In the genomic region with DNA sequence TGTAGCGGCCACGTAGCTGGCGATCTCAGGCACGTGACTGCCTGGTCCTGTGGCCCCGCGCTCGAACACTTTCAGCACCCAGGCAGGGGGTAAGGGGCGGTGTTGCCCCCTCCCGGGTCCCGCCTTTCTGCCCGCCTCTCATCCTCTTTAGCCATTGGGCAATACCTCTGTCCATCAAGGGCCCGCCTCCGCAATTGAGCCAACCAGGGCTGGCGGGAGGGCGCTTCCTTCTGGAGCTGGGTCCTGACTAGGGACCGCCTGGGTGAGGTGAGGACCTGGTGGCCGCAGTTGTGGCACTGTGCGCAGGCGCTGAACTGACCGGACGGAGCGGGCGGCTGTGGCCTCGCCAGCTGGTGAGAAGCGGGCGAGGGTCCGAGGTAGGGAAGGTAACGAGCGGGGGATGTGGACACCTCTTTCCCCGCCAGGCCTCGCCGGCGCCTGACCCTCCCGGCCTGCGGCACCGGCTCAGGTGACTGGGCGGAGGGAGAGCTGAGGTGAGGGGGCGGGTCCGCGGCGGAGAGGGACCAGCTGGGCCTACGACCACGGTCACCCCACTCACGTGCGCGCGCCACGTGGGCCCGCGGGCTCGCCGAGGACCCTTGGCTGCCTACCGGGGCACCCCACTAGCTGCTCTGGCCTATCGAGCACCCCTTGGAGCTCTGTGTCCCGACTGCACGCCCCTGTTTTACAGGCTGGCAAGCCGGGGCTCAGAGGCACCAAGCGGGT, we compare ENCODE assay signal across 1 cellular context.
TF ChIP-seq lines count a peak whose summit lies in the region.

A gene with protein sequence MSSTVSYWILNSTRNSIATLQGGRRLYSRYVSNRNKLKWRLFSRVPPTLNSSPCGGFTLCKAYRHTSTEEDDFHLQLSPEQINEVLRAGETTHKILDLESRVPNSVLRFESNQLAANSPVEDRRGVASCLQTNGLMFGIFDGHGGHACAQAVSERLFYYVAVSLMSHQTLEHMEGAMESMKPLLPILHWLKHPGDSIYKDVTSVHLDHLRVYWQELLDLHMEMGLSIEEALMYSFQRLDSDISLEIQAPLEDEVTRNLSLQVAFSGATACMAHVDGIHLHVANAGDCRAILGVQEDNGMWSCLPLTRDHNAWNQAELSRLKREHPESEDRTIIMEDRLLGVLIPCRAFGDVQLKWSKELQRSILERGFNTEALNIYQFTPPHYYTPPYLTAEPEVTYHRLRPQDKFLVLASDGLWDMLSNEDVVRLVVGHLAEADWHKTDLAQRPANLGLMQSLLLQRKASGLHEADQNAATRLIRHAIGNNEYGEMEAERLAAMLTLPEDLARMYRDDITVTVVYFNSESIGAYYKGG (plus strand): TSS at position 228 of the 726 bp plus-strand sequence. CDS start 3,770 bp downstream, outside the sequence.

TF ChIP-seq in HepG2, 621 proteins besides CTCF, POLR2A, EP300 and RAD21 (continued from another document):
- no peak; the same call in 1 of the 2 replicates for TF ChIP-seq ZNF652 (CRISPR knock-in tag; IDR thresholded peaks at IDR 0.05; ENCODE audit: borderline replicate concordance, low read depth)
- TF ChIP-seq NFKBIZ (CRISPR knock-in tag; IDR thresholded peaks at IDR 0.05), result peak; percentile 71
- TF ChIP-seq, protein P1, sequence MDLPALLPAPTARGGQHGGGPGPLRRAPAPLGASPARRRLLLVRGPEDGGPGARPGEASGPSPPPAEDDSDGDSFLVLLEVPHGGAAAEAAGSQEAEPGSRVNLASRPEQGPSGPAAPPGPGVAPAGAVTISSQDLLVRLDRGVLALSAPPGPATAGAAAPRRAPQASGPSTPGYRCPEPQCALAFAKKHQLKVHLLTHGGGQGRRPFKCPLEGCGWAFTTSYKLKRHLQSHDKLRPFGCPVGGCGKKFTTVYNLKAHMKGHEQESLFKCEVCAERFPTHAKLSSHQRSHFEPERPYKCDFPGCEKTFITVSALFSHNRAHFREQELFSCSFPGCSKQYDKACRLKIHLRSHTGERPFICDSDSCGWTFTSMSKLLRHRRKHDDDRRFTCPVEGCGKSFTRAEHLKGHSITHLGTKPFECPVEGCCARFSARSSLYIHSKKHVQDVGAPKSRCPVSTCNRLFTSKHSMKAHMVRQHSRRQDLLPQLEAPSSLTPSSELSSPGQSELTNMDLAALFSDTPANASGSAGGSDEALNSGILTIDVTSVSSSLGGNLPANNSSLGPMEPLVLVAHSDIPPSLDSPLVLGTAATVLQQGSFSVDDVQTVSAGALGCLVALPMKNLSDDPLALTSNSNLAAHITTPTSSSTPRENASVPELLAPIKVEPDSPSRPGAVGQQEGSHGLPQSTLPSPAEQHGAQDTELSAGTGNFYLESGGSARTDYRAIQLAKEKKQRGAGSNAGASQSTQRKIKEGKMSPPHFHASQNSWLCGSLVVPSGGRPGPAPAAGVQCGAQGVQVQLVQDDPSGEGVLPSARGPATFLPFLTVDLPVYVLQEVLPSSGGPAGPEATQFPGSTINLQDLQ (CRISPR knock-in tag; IDR thresholded peaks at IDR 0.05), result peak; percentile 78; the same call in 1 of the 2 replicates
- TF ChIP-seq, protein P2, sequence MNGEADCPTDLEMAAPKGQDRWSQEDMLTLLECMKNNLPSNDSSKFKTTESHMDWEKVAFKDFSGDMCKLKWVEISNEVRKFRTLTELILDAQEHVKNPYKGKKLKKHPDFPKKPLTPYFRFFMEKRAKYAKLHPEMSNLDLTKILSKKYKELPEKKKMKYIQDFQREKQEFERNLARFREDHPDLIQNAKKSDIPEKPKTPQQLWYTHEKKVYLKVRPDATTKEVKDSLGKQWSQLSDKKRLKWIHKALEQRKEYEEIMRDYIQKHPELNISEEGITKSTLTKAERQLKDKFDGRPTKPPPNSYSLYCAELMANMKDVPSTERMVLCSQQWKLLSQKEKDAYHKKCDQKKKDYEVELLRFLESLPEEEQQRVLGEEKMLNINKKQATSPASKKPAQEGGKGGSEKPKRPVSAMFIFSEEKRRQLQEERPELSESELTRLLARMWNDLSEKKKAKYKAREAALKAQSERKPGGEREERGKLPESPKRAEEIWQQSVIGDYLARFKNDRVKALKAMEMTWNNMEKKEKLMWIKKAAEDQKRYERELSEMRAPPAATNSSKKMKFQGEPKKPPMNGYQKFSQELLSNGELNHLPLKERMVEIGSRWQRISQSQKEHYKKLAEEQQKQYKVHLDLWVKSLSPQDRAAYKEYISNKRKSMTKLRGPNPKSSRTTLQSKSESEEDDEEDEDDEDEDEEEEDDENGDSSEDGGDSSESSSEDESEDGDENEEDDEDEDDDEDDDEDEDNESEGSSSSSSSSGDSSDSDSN (CRISPR knock-in tag; IDR thresholded peaks at IDR 0.05), result peak; percentile 91
- peak; percentile 92 for TF ChIP-seq SAP130 (CRISPR knock-in tag; IDR thresholded peaks at IDR 0.05; ENCODE audit: low read depth)
- peak; percentile 76; the same call in 1 of the 2 replicates for TF ChIP-seq ZNF468 (CRISPR knock-in tag; IDR thresholded peaks at IDR 0.05)
- TF ChIP-seq, protein P3, sequence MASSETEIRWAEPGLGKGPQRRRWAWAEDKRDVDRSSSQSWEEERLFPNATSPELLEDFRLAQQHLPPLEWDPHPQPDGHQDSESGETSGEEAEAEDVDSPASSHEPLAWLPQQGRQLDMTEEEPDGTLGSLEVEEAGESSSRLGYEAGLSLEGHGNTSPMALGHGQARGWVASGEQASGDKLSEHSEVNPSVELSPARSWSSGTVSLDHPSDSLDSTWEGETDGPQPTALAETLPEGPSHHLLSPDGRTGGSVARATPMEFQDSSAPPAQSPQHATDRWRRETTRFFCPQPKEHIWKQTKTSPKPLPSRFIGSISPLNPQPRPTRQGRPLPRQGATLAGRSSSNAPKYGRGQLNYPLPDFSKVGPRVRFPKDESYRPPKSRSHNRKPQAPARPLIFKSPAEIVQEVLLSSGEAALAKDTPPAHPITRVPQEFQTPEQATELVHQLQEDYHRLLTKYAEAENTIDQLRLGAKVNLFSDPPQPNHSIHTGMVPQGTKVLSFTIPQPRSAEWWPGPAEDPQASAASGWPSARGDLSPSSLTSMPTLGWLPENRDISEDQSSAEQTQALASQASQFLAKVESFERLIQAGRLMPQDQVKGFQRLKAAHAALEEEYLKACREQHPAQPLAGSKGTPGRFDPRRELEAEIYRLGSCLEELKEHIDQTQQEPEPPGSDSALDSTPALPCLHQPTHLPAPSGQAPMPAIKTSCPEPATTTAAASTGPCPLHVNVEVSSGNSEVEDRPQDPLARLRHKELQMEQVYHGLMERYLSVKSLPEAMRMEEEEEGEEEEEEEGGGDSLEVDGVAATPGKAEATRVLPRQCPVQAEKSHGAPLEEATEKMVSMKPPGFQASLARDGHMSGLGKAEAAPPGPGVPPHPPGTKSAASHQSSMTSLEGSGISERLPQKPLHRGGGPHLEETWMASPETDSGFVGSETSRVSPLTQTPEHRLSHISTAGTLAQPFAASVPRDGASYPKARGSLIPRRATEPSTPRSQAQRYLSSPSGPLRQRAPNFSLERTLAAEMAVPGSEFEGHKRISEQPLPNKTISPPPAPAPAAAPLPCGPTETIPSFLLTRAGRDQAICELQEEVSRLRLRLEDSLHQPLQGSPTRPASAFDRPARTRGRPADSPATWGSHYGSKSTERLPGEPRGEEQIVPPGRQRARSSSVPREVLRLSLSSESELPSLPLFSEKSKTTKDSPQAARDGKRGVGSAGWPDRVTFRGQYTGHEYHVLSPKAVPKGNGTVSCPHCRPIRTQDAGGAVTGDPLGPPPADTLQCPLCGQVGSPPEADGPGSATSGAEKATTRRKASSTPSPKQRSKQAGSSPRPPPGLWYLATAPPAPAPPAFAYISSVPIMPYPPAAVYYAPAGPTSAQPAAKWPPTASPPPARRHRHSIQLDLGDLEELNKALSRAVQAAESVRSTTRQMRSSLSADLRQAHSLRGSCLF (CRISPR knock-in tag; IDR thresholded peaks at IDR 0.05; ENCODE audit: borderline replicate concordance), result peak; percentile 90; the same call in 1 of the 2 replicates
- TF ChIP-seq, protein P4, sequence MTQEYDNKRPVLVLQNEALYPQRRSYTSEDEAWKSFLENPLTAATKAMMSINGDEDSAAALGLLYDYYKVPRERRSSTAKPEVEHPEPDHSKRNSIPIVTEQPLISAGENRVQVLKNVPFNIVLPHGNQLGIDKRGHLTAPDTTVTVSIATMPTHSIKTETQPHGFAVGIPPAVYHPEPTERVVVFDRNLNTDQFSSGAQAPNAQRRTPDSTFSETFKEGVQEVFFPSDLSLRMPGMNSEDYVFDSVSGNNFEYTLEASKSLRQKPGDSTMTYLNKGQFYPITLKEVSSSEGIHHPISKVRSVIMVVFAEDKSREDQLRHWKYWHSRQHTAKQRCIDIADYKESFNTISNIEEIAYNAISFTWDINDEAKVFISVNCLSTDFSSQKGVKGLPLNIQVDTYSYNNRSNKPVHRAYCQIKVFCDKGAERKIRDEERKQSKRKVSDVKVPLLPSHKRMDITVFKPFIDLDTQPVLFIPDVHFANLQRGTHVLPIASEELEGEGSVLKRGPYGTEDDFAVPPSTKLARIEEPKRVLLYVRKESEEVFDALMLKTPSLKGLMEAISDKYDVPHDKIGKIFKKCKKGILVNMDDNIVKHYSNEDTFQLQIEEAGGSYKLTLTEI (CRISPR knock-in tag; conservative IDR thresholded peaks at IDR 0.05), result no peak
- TF ChIP-seq ZNF124 (CRISPR knock-in tag; IDR thresholded peaks at IDR 0.05), result 0 out of 2 replicates have a peak, but pooled peaks have one; percentile 71
- peak; percentile 94 for TF ChIP-seq SMAD1 (CRISPR knock-in tag; IDR thresholded peaks at IDR 0.05; ENCODE audit: borderline replicate concordance, low read depth)
- 0 out of 2 replicates have a peak, but pooled peaks have one; percentile 24 for TF ChIP-seq HMG20B (CRISPR knock-in tag; conservative IDR thresholded peaks at IDR 0.05)
- TF ChIP-seq ZZZ3 (CRISPR knock-in tag; IDR thresholded peaks at IDR 0.05; ENCODE audit: borderline replicate concordance), result peak; percentile 52; the same call in 1 of the 2 replicates
- TF ChIP-seq TP53 (CRISPR knock-in tag; conservative IDR thresholded peaks at IDR 0.05), result peak; percentile 74
- no peak for TF ChIP-seq YY1 (IDR thresholded peaks at IDR 0.05; ENCODE audit: insufficient read depth, insufficient replicate concordance, low read depth, low read length)
- peak; percentile 84 for TF ChIP-seq ZSCAN9 (CRISPR knock-in tag; IDR thresholded peaks at IDR 0.05; ENCODE audit: borderline replicate concordance)
- peak; percentile 66 for TF ChIP-seq ISX (CRISPR knock-in tag; conservative IDR thresholded peaks at IDR 0.05)
- peak; percentile 68 for TF ChIP-seq NR2C2 (CRISPR knock-in tag; IDR thresholded peaks at IDR 0.05; ENCODE audit: borderline replicate concordance)
